29 cellular contexts compared by ENCODE assay signal in genomic region chr6:37580164-37580955, GRCh38.
A peak's percentile ranks its signal among the peaks of the same experiment; 100 is the strongest.
DNase-seq lines count a peak whose midpoint lies in the region; ATAC-seq and TF ChIP-seq lines count a peak whose summit lies in the region.
"Had no signal": no experiment of that assay in that cellular context is flagged by ENCODE, and none has a peak within 500 bp of the region (broad histone marks: within the 10 kb centered on the region; RNA-seq: fewer than 3 reads in every experiment).

No MANE protein-coding gene starts in this region.

- no peaks in the 10 kb centered on the region for H3K4me1 ChIP-seq in HEK293 (ENCODE audit: control insufficient read depth, insufficient read depth, low read length)
- H3K4me1 ChIP-seq: pancreas, upper lobe of right lung had no signal

- no peak for TF ChIP-seq CTCF in HEK293 (tag by site-specific recombination; IDR thresholded peaks at IDR 0.05)

- POLR2A ChIA-PET in HEK293 (lab: Yijun Ruan, JAX), result no interaction called here

- H3K27ac ChIP-seq in HEK293 (ENCODE audit: extremely low read depth, low read depth, low read length), result no peak overlapping the region
- peak overlapping the region; percentile 35 for H3K27ac ChIP-seq in epithelial cell of prostate
- H3K27ac ChIP-seq: BLaER1 treated with 17β-estradiol and CSF1 and Interleukin-3, amounts not matched to agents 10 nM and 100 nM; pancreas; upper lobe of right lung; WERI-Rb-1 had no signal

- H3K36me3 ChIP-seq in HEK293 (ENCODE audit: control insufficient read depth in 2 of 2, insufficient read depth in 1 of 2, low read length in 2 of 2), result no peaks in the 10 kb centered on the region
- H3K36me3 ChIP-seq: BLaER1 treated with 17β-estradiol and CSF1 and Interleukin-3, amounts not matched to agents 10 nM and 100 nM; heart left ventricle; pancreas; upper lobe of right lung; WERI-Rb-1 had no signal

- DNase-seq in Caki2 (ENCODE audit: low read depth), result peak; percentile 58
- peak; percentile 57 for DNase-seq in RPMI7951 (ENCODE audit: low read depth)
- DNase-seq in epithelial cell of prostate (ENCODE audit: low read depth, low spot score), result no peak
- DNase-seq in activated CD4-positive, alpha-beta T cell treated with anti-CD3 and anti-CD28 coated beads for 4 hours, result no peak
- DNase-seq in NCI-H2171 (lab: John Stamatoyannopoulos, UW), result no peak
- DNase-seq: activated effector memory CD4-positive, alpha-beta T cell treated with anti-CD3 and anti-CD28 coated beads, Interleukin-2, amount 50 U/mL, for 16 hours; activated naive CD8-positive, alpha-beta T cell treated with anti-CD3 and anti-CD28 coated beads, Interleukin-2, amount 10 ng/mL, durations not matched to agents 7 days and 5 days; aorta; DMS79; effector memory CD8-positive, alpha-beta T cell; foreskin fibroblast; GF-D8; islet precursor cell; Kasumi-1; left ventricle myocardium superior; NCI-H1048; pancreas; retina; stimulated activated naive CD8-positive, alpha-beta T cell treated with anti-CD3 and anti-CD28 coated beads, Interleukin-15, Interleukin-2, amounts not matched to agents 100 U/mL and 50 U/mL, for 24 hours; T-helper 9 cell; upper lobe of right lung had no signal

- ATAC-seq in GM21447 (IDR thresholded peaks at IDR 0.05; ENCODE audit: unreplicated experiment), result no peak
- no peak for ATAC-seq in HG03457 (IDR thresholded peaks at IDR 0.05; ENCODE audit: unreplicated experiment)
- ATAC-seq: effector memory CD8-positive, alpha-beta T cell; pancreas; Right ventricle myocardium inferior; stimulated activated naive CD8-positive, alpha-beta T cell treated with anti-CD3 and anti-CD28 coated beads, Interleukin-15, Interleukin-2, amounts not matched to agents 100 U/mL and 50 U/mL, for 24 hours; upper lobe of right lung had no signal

- CTCF ChIA-PET in HEK293 (lab: Yijun Ruan, JAX), result interaction anchor here (0.7 to 2.0 kb wide), 13 partner anchors 9 to 979 kb away, joined by 3 to 7 read pairs (median 4); no protein-coding TSS in a partner anchor

- H3K9me3 ChIP-seq in HEK293 (ENCODE audit: control insufficient read depth, insufficient read depth, low read depth, low read length), result no peaks in the 10 kb centered on the region
- H3K9me3 ChIP-seq: BLaER1 treated with 17β-estradiol and CSF1 and Interleukin-3, amounts not matched to agents 10 nM and 100 nM; heart left ventricle; pancreas; upper lobe of right lung had no signal

- no peak overlapping the region for H3K4me3 ChIP-seq in HEK293 (ENCODE audit: low read depth, low read length)
- H3K4me3 ChIP-seq: BLaER1 treated with 17β-estradiol and CSF1 and Interleukin-3, amounts not matched to agents 10 nM and 100 nM; heart left ventricle; pancreas; smooth muscle cell; upper lobe of right lung had no signal

- in situ Hi-C loops in Caki2 (cut with HindIII; ENCODE audit: low pct_unique_long_range_greater_than_20kb, low sequenced_read_pairs), result no loop called here

TF ChIP-seq in HEK293, 187 proteins besides CTCF, POLR2A, EP300 and RAD21:
- TF ChIP-seq SETDB1 (IDR thresholded peaks at IDR 0.05; ENCODE audit: insufficient read length, low read length), result peak; percentile 35
- no peak for TF ChIP-seq ZNF776 (tag by site-specific recombination; IDR thresholded peaks at IDR 0.05; ENCODE audit: borderline replicate concordance)

Comparison
In these comparisons a context has a peak if more than half of its experiments do, and no peak if none do; other contexts are left out.
1. DNase-seq: peak in Caki2 (single experiment) and RPMI7951 (single experiment); none in epithelial cell of prostate (single experiment), activated CD4-positive, alpha-beta T cell treated with anti-CD3 and anti-CD28 coated beads for 4 hours (0 of 2) and NCI-H2171 (single experiment).